ENCODE assay signal across 1 cellular context in the genomic region with DNA sequence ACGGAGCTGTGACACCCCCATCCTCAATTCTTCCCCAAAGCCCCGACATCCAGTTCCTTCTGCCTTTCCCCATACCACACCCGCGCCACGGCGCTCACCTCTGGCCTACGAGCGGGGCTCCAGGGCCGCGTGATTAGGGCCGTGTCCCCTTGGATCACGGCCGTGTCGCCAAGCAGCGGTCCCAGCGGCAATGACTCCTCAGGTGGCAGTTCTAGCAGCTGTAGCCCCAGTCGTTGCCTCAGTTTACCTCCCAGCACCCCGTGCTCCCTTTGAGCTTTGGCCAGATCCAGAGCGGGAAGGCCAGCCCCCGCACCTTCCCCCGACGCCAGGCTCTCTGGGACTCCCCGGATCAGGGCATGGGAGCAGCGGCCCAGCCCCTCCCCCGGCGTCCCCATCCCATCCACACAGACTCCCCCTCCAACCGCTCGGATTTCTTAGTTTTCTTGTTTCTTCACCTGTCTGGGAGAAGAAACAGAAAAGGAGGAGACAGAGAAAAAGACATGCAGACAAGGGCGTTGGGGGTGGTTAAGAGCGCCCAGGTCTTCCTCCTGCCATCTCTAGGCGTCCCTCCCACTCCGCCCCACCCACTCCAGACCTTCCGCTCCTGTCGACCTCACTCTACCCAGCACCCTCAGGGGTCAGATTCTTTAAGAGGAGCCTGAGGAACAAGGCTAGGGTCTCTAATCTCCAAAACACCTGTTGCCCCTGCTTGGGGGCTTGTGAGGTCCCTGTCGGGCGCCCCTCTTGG.
TF ChIP-seq lines count a peak whose summit lies in the region.

A gene with protein sequence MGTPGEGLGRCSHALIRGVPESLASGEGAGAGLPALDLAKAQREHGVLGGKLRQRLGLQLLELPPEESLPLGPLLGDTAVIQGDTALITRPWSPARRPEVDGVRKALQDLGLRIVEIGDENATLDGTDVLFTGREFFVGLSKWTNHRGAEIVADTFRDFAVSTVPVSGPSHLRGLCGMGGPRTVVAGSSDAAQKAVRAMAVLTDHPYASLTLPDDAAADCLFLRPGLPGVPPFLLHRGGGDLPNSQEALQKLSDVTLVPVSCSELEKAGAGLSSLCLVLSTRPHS (minus strand): TSS at position 533 of the 748 bp plus-strand sequence. CDS start 138 bp downstream, at position 395.

TF ChIP-seq in K562, 482 proteins besides CTCF, POLR2A, EP300 and RAD21 (continued from another document and continues in another):
- no peak for TF ChIP-seq HEY1 (CRISPR knock-in tag; IDR thresholded peaks at IDR 0.05; ENCODE audit: borderline replicate concordance)
- TF ChIP-seq HNRNPUL1 (IDR thresholded peaks at IDR 0.05; ENCODE audit: low read length): peak; percentile 84
- peak; percentile 76 for TF ChIP-seq CHD1 (IDR thresholded peaks at IDR 0.05; ENCODE audit: low read length)
- peak; percentile 7 for TF ChIP-seq ZFP36 (IDR thresholded peaks at IDR 0.05; ENCODE audit: low read depth, low read length, partially characterized antibody)
- TF ChIP-seq, protein P1, sequence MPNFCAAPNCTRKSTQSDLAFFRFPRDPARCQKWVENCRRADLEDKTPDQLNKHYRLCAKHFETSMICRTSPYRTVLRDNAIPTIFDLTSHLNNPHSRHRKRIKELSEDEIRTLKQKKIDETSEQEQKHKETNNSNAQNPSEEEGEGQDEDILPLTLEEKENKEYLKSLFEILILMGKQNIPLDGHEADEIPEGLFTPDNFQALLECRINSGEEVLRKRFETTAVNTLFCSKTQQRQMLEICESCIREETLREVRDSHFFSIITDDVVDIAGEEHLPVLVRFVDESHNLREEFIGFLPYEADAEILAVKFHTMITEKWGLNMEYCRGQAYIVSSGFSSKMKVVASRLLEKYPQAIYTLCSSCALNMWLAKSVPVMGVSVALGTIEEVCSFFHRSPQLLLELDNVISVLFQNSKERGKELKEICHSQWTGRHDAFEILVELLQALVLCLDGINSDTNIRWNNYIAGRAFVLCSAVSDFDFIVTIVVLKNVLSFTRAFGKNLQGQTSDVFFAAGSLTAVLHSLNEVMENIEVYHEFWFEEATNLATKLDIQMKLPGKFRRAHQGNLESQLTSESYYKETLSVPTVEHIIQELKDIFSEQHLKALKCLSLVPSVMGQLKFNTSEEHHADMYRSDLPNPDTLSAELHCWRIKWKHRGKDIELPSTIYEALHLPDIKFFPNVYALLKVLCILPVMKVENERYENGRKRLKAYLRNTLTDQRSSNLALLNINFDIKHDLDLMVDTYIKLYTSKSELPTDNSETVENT (CRISPR knock-in tag; IDR thresholded peaks at IDR 0.05): peak; percentile 69; the same call in 1 of the 2 replicates
- TF ChIP-seq, protein P2, sequence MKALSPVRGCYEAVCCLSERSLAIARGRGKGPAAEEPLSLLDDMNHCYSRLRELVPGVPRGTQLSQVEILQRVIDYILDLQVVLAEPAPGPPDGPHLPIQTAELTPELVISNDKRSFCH (CRISPR knock-in tag; IDR thresholded peaks at IDR 0.05): no peak
- TF ChIP-seq, protein P2 (tag; IDR thresholded peaks at IDR 0.05): 0 out of 2 replicates have a peak, but pooled peaks have one; percentile 17
- TF ChIP-seq TCF3 (CRISPR knock-in tag; IDR thresholded peaks at IDR 0.05): peak; percentile 43
- TF ChIP-seq BDP1 (IDR thresholded peaks at IDR 0.05; ENCODE audit: insufficient read depth, insufficient read length): no peak
- peak; percentile 73 for TF ChIP-seq RBFOX2 (IDR thresholded peaks at IDR 0.05; ENCODE audit: low read depth, low read length)
- TF ChIP-seq, protein P3, sequence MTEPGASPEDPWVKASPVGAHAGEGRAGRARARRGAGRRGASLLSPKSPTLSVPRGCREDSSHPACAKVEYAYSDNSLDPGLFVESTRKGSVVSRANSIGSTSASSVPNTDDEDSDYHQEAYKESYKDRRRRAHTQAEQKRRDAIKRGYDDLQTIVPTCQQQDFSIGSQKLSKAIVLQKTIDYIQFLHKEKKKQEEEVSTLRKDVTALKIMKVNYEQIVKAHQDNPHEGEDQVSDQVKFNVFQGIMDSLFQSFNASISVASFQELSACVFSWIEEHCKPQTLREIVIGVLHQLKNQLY (CRISPR knock-in tag; conservative IDR thresholded peaks at IDR 0.05): peak in 1 of 2 experiments; percentile 91; a peak in 1 of 4 replicates
- TF ChIP-seq C11orf30 (IDR thresholded peaks at IDR 0.05; ENCODE audit: low read depth): no peak
- TF ChIP-seq BCOR (IDR thresholded peaks at IDR 0.05): peak; percentile 85
- TF ChIP-seq MAFK (IDR thresholded peaks at IDR 0.05; ENCODE audit: low read length): peak; percentile 6; the same call in 1 of the 2 replicates
- TF ChIP-seq, protein P4, sequence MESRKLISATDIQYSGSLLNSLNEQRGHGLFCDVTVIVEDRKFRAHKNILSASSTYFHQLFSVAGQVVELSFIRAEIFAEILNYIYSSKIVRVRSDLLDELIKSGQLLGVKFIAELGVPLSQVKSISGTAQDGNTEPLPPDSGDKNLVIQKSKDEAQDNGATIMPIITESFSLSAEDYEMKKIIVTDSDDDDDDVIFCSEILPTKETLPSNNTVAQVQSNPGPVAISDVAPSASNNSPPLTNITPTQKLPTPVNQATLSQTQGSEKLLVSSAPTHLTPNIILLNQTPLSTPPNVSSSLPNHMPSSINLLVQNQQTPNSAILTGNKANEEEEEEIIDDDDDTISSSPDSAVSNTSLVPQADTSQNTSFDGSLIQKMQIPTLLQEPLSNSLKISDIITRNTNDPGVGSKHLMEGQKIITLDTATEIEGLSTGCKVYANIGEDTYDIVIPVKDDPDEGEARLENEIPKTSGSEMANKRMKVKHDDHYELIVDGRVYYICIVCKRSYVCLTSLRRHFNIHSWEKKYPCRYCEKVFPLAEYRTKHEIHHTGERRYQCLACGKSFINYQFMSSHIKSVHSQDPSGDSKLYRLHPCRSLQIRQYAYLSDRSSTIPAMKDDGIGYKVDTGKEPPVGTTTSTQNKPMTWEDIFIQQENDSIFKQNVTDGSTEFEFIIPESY (CRISPR knock-in tag; IDR thresholded peaks at IDR 0.05): peak; percentile 96
- TF ChIP-seq, protein P5, sequence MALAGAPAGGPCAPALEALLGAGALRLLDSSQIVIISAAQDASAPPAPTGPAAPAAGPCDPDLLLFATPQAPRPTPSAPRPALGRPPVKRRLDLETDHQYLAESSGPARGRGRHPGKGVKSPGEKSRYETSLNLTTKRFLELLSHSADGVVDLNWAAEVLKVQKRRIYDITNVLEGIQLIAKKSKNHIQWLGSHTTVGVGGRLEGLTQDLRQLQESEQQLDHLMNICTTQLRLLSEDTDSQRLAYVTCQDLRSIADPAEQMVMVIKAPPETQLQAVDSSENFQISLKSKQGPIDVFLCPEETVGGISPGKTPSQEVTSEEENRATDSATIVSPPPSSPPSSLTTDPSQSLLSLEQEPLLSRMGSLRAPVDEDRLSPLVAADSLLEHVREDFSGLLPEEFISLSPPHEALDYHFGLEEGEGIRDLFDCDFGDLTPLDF (CRISPR knock-in tag; IDR thresholded peaks at IDR 0.05): peak; percentile 47; the same call in 1 of the 2 replicates
- TF ChIP-seq, protein P6, sequence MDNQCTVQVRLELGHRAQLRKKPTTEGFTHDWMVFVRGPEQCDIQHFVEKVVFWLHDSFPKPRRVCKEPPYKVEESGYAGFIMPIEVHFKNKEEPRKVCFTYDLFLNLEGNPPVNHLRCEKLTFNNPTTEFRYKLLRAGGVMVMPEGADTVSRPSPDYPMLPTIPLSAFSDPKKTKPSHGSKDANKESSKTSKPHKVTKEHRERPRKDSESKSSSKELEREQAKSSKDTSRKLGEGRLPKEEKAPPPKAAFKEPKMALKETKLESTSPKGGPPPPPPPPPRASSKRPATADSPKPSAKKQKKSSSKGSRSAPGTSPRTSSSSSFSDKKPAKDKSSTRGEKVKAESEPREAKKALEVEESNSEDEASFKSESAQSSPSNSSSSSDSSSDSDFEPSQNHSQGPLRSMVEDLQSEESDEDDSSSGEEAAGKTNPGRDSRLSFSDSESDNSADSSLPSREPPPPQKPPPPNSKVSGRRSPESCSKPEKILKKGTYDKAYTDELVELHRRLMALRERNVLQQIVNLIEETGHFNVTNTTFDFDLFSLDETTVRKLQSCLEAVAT (IDR thresholded peaks at IDR 0.05): no peak
- TF ChIP-seq, protein P7, sequence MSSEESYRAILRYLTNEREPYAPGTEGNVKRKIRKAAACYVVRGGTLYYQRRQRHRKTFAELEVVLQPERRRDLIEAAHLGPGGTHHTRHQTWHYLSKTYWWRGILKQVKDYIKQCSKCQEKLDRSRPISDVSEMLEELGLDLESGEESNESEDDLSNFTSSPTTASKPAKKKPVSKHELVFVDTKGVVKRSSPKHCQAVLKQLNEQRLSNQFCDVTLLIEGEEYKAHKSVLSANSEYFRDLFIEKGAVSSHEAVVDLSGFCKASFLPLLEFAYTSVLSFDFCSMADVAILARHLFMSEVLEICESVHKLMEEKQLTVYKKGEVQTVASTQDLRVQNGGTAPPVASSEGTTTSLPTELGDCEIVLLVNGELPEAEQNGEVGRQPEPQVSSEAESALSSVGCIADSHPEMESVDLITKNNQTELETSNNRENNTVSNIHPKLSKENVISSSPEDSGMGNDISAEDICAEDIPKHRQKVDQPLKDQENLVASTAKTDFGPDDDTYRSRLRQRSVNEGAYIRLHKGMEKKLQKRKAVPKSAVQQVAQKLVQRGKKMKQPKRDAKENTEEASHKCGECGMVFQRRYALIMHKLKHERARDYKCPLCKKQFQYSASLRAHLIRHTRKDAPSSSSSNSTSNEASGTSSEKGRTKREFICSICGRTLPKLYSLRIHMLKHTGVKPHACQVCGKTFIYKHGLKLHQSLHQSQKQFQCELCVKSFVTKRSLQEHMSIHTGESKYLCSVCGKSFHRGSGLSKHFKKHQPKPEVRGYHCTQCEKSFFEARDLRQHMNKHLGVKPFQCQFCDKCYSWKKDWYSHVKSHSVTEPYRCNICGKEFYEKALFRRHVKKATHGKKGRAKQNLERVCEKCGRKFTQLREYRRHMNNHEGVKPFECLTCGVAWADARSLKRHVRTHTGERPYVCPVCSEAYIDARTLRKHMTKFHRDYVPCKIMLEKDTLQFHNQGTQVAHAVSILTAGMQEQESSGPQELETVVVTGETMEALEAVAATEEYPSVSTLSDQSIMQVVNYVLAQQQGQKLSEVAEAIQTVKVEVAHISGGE (CRISPR knock-in tag; IDR thresholded peaks at IDR 0.05): peak in 1 of 3 experiments; percentile 54; a peak in 2 of 6 replicates
- TF ChIP-seq, protein P8, sequence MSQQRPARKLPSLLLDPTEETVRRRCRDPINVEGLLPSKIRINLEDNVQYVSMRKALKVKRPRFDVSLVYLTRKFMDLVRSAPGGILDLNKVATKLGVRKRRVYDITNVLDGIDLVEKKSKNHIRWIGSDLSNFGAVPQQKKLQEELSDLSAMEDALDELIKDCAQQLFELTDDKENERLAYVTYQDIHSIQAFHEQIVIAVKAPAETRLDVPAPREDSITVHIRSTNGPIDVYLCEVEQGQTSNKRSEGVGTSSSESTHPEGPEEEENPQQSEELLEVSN (IDR thresholded peaks at IDR 0.05; ENCODE audit: borderline replicate concordance in 1 of 2, extremely low read depth in 1 of 2, insufficient read depth in 1 of 2, insufficient read length in 1 of 2, low read depth in 1 of 2, low read length in 1 of 2, poor library complexity in 1 of 2, severe bottlenecking in 1 of 2): no peak
- TF ChIP-seq, protein P9, sequence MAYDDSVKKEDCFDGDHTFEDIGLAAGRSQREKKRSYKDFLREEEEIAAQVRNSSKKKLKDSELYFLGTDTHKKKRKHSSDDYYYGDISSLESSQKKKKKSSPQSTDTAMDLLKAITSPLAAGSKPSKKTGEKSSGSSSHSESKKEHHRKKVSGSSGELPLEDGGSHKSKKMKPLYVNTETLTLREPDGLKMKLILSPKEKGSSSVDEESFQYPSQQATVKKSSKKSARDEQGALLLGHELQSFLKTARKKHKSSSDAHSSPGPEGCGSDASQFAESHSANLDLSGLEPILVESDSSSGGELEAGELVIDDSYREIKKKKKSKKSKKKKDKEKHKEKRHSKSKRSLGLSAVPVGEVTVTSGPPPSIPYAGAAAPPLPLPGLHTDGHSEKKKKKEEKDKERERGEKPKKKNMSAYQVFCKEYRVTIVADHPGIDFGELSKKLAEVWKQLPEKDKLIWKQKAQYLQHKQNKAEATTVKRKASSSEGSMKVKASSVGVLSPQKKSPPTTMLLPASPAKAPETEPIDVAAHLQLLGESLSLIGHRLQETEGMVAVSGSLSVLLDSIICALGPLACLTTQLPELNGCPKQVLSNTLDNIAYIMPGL (CRISPR knock-in tag; IDR thresholded peaks at IDR 0.05): peak; percentile 15; the same call in 1 of the 2 replicates
- TF ChIP-seq ZNF143 (CRISPR knock-in tag; IDR thresholded peaks at IDR 0.05): peak; percentile 13
- TF ChIP-seq, protein P10, sequence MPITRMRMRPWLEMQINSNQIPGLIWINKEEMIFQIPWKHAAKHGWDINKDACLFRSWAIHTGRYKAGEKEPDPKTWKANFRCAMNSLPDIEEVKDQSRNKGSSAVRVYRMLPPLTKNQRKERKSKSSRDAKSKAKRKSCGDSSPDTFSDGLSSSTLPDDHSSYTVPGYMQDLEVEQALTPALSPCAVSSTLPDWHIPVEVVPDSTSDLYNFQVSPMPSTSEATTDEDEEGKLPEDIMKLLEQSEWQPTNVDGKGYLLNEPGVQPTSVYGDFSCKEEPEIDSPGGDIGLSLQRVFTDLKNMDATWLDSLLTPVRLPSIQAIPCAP (CRISPR knock-in tag; IDR thresholded peaks at IDR 0.05; ENCODE audit: borderline replicate concordance): peak; percentile 28; the same call in 1 of the 2 replicates
- TF ChIP-seq, protein P11, sequence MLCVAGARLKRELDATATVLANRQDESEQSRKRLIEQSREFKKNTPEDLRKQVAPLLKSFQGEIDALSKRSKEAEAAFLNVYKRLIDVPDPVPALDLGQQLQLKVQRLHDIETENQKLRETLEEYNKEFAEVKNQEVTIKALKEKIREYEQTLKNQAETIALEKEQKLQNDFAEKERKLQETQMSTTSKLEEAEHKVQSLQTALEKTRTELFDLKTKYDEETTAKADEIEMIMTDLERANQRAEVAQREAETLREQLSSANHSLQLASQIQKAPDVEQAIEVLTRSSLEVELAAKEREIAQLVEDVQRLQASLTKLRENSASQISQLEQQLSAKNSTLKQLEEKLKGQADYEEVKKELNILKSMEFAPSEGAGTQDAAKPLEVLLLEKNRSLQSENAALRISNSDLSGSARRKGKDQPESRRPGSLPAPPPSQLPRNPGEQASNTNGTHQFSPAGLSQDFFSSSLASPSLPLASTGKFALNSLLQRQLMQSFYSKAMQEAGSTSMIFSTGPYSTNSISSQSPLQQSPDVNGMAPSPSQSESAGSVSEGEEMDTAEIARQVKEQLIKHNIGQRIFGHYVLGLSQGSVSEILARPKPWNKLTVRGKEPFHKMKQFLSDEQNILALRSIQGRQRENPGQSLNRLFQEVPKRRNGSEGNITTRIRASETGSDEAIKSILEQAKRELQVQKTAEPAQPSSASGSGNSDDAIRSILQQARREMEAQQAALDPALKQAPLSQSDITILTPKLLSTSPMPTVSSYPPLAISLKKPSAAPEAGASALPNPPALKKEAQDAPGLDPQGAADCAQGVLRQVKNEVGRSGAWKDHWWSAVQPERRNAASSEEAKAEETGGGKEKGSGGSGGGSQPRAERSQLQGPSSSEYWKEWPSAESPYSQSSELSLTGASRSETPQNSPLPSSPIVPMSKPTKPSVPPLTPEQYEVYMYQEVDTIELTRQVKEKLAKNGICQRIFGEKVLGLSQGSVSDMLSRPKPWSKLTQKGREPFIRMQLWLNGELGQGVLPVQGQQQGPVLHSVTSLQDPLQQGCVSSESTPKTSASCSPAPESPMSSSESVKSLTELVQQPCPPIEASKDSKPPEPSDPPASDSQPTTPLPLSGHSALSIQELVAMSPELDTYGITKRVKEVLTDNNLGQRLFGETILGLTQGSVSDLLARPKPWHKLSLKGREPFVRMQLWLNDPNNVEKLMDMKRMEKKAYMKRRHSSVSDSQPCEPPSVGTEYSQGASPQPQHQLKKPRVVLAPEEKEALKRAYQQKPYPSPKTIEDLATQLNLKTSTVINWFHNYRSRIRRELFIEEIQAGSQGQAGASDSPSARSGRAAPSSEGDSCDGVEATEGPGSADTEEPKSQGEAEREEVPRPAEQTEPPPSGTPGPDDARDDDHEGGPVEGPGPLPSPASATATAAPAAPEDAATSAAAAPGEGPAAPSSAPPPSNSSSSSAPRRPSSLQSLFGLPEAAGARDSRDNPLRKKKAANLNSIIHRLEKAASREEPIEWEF (CRISPR knock-in tag; IDR thresholded peaks at IDR 0.05): no peak
- TF ChIP-seq FOSL1 (tag; conservative IDR thresholded peaks at IDR 0.05): no peak
